Comparison of ENCODE assay signal across 31 cellular contexts in the genomic region with DNA sequence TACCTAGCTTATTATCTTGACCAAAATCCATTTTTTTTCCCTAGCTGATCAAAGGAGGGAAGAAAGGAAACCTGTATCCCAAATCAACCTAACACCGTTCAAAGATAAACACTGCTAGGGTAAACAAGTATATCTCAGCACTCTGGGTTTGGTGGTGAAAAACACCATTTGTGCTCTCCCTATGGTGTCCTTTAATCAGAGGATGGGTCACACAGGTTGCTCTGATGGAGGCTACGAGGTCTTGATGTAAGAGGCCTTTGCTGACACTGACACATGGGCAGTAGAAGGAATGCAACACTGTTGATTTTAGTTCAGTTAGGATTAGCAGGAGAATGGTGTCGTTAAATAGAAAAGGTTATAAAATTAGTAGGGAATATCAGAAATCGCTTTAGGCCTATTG.
"Had no signal": no experiment of that assay in that cellular context is flagged by ENCODE, and none has a peak within 500 bp of the region (broad histone marks: within the 10 kb centered on the region; RNA-seq: fewer than 3 reads in every experiment).

No MANE protein-coding gene starts in this region.

- H3K4me1 Mint-ChIP-seq: activated CD4-positive, alpha-beta T cell treated with anti-CD3 and anti-CD28 coated beads for 36 hours; activated CD4-positive, alpha-beta T cell treated with anti-CD3 and anti-CD28 coated beads, Interleukin-2, amount 10 ng/mL, durations not matched to agents 24 days and 14 days; activated CD8-positive, alpha-beta memory T cell treated with anti-CD3 and anti-CD28 coated beads, Interleukin-2, amount 10 ng/mL, durations not matched to agents 7 days and 5 days; activated naive CD4-positive, alpha-beta T cell treated with anti-CD3 and anti-CD28 coated beads, Interleukin-2, amount 50 U/mL, for 24 hours; activated naive CD8-positive, alpha-beta T cell treated with anti-CD3 and anti-CD28 coated beads, Interleukin-2, amount 50 U/mL, for 24 hours had no signal

- H3K27me3 ChIP-seq: adrenal gland, body of pancreas, esophagus squamous epithelium, gastroesophageal sphincter had no signal

- DNase-seq: activated CD4-positive, alpha-beta memory T cell treated with anti-CD3 and anti-CD28 coated beads for 36 hours; activated CD4-positive, alpha-beta T cell treated with anti-CD3 and anti-CD28 coated beads for 36 hours; activated CD4-positive, alpha-beta T cell treated with anti-CD3 and anti-CD28 coated beads, Interleukin-2, amount 10 ng/mL, durations not matched to agents 24 days and 14 days; activated CD4-positive, CD25-positive, alpha-beta regulatory T cell; activated CD4-positive, CD25-positive, alpha-beta regulatory T cell treated with anti-CD3 and anti-CD28 coated beads, Interleukin-2, amount 50 U/mL, for 72 hours; activated CD8-positive, alpha-beta memory T cell treated with anti-CD3 and anti-CD28 coated beads, Interleukin-2, amount 10 ng/mL, durations not matched to agents 7 days and 5 days; activated CD8-positive, alpha-beta memory T cell treated with anti-CD3 and anti-CD28 coated beads, Interleukin-2, amount 50 U/mL, for 4 hours; activated CD8-positive, alpha-beta T cell treated with anti-CD3 and anti-CD28 coated beads, Interleukin-2, amount 10 ng/mL, durations not matched to agents 7 days and 5 days; activated effector memory CD4-positive, alpha-beta T cell treated with anti-CD3 and anti-CD28 coated beads, Interleukin-2, amount 50 U/mL, for 16 hours; activated naive CD4-positive, alpha-beta T cell treated with anti-CD3 and anti-CD28 coated beads for 36 hours; activated naive CD8-positive, alpha-beta T cell treated with anti-CD3 and anti-CD28 coated beads for 36 hours; activated naive CD8-positive, alpha-beta T cell treated with anti-CD3 and anti-CD28 coated beads, Interleukin-2, amount 50 U/mL, for 24 hours; activated T-cell treated with anti-CD3 and anti-CD28 coated beads, Interleukin-2, amount 50 U/mL, for 1 hour; activated T-cell treated with anti-CD3 and anti-CD28 coated beads, Interleukin-2, amount 50 U/mL, for 48 hours; adrenal gland; amygdala; aorta; body of pancreas; caudate nucleus; cortex of kidney; dermis blood vessel endothelial cell; effector CD4-positive, alpha-beta T cell; effector memory CD8-positive, alpha-beta T cell; esophagus squamous epithelium; foreskin melanocyte; T-helper 2 cell had no signal

- H3K27ac Mint-ChIP-seq: activated CD4-positive, alpha-beta memory T cell treated with anti-CD3 and anti-CD28 coated beads for 36 hours; activated CD4-positive, alpha-beta T cell treated with anti-CD3 and anti-CD28 coated beads for 36 hours; activated CD4-positive, alpha-beta T cell treated with anti-CD3 and anti-CD28 coated beads, Interleukin-2, amount 10 ng/mL, durations not matched to agents 24 days and 14 days; activated CD8-positive, alpha-beta memory T cell treated with anti-CD3 and anti-CD28 coated beads, Interleukin-2, amount 10 ng/mL, durations not matched to agents 7 days and 5 days; activated CD8-positive, alpha-beta T cell treated with anti-CD3 and anti-CD28 coated beads, Interleukin-2, amount 10 ng/mL, durations not matched to agents 7 days and 5 days; activated naive CD4-positive, alpha-beta T cell treated with anti-CD3 and anti-CD28 coated beads for 36 hours; activated naive CD4-positive, alpha-beta T cell treated with anti-CD3 and anti-CD28 coated beads, Interleukin-2, amount 50 U/mL, for 24 hours; activated naive CD8-positive, alpha-beta T cell treated with anti-CD3 and anti-CD28 coated beads for 36 hours; activated naive CD8-positive, alpha-beta T cell treated with anti-CD3 and anti-CD28 coated beads, Interleukin-2, amount 50 U/mL, for 24 hours; activated T-helper 1 cell treated with anti-CD3 and anti-CD28 coated beads, Interleukin-12 subunit alpha, Interleukin-12 subunit beta, Interleukin-2, Interleukin-4 antibody, amounts not matched to agents 30 ng/mL and 10 ng/mL and 1 ng/mL, durations not matched to agents 14 hours and 24 hours and 36 hours; activated T-helper 2 cell treated with anti-CD3 and anti-CD28 coated beads, Interferon-gamma antibody, Interleukin-2, Interleukin-4, amounts not matched to agents 10 μg/mL and 5 μg/mL and 100 μg/mL, durations not matched to agents 14 hours and 24 hours and 36 hours; effector memory CD8-positive, alpha-beta T cell had no signal

- H3K27me3 Mint-ChIP-seq: activated CD4-positive, alpha-beta memory T cell treated with anti-CD3 and anti-CD28 coated beads for 36 hours; activated CD4-positive, alpha-beta T cell treated with anti-CD3 and anti-CD28 coated beads for 36 hours; activated CD4-positive, alpha-beta T cell treated with anti-CD3 and anti-CD28 coated beads, Interleukin-2, amount 10 ng/mL, durations not matched to agents 24 days and 14 days; activated CD8-positive, alpha-beta memory T cell treated with anti-CD3 and anti-CD28 coated beads, Interleukin-2, amount 10 ng/mL, durations not matched to agents 7 days and 5 days; activated naive CD4-positive, alpha-beta T cell treated with anti-CD3 and anti-CD28 coated beads, Interleukin-2, amount 50 U/mL, for 24 hours; activated naive CD8-positive, alpha-beta T cell treated with anti-CD3 and anti-CD28 coated beads for 36 hours; activated naive CD8-positive, alpha-beta T cell treated with anti-CD3 and anti-CD28 coated beads, Interleukin-2, amount 50 U/mL, for 24 hours; effector memory CD8-positive, alpha-beta T cell had no signal

- H3K4me3 Mint-ChIP-seq: activated CD4-positive, alpha-beta memory T cell treated with anti-CD3 and anti-CD28 coated beads for 36 hours; activated CD4-positive, alpha-beta T cell treated with anti-CD3 and anti-CD28 coated beads for 36 hours; activated CD4-positive, alpha-beta T cell treated with anti-CD3 and anti-CD28 coated beads, Interleukin-2, amount 10 ng/mL, durations not matched to agents 24 days and 14 days; activated CD8-positive, alpha-beta memory T cell treated with anti-CD3 and anti-CD28 coated beads, Interleukin-2, amount 10 ng/mL, durations not matched to agents 7 days and 5 days; activated CD8-positive, alpha-beta T cell treated with anti-CD3 and anti-CD28 coated beads, Interleukin-2, amount 10 ng/mL, durations not matched to agents 7 days and 5 days; activated naive CD4-positive, alpha-beta T cell treated with anti-CD3 and anti-CD28 coated beads for 36 hours; activated naive CD4-positive, alpha-beta T cell treated with anti-CD3 and anti-CD28 coated beads, Interleukin-2, amount 50 U/mL, for 24 hours; activated naive CD8-positive, alpha-beta T cell treated with anti-CD3 and anti-CD28 coated beads for 36 hours; activated naive CD8-positive, alpha-beta T cell treated with anti-CD3 and anti-CD28 coated beads, Interleukin-2, amount 50 U/mL, for 24 hours; activated T-helper 1 cell treated with anti-CD3 and anti-CD28 coated beads, Interleukin-12 subunit alpha, Interleukin-12 subunit beta, Interleukin-2, Interleukin-4 antibody, amounts not matched to agents 30 ng/mL and 10 ng/mL and 1 ng/mL, durations not matched to agents 14 hours and 24 hours and 36 hours; effector memory CD8-positive, alpha-beta T cell had no signal

- H3K36me3 ChIP-seq: adrenal gland, esophagus squamous epithelium, gastroesophageal sphincter had no signal

- H3K4me3 ChIP-seq: adrenal gland, body of pancreas, esophagus squamous epithelium, gastroesophageal sphincter had no signal

- H3K9me3 Mint-ChIP-seq: activated CD4-positive, alpha-beta memory T cell treated with anti-CD3 and anti-CD28 coated beads for 36 hours; activated CD4-positive, alpha-beta T cell treated with anti-CD3 and anti-CD28 coated beads, Interleukin-2, amount 10 ng/mL, durations not matched to agents 24 days and 14 days; activated naive CD4-positive, alpha-beta T cell treated with anti-CD3 and anti-CD28 coated beads for 36 hours; activated naive CD4-positive, alpha-beta T cell treated with anti-CD3 and anti-CD28 coated beads, Interleukin-2, amount 50 U/mL, for 24 hours; activated naive CD8-positive, alpha-beta T cell treated with anti-CD3 and anti-CD28 coated beads for 36 hours; activated naive CD8-positive, alpha-beta T cell treated with anti-CD3 and anti-CD28 coated beads, Interleukin-2, amount 50 U/mL, for 24 hours; activated T-helper 1 cell treated with anti-CD3 and anti-CD28 coated beads, Interleukin-12 subunit alpha, Interleukin-12 subunit beta, Interleukin-2, Interleukin-4 antibody, amounts not matched to agents 30 ng/mL and 10 ng/mL and 1 ng/mL, durations not matched to agents 14 hours and 24 hours and 36 hours had no signal

- H3K4me1 ChIP-seq: adrenal gland, body of pancreas, esophagus squamous epithelium, gastroesophageal sphincter had no signal

- H3K27ac ChIP-seq: adrenal gland, body of pancreas, epithelial cell of prostate, esophagus squamous epithelium, gastroesophageal sphincter had no signal

- H3K9me3 ChIP-seq: body of pancreas, esophagus squamous epithelium, gastroesophageal sphincter had no signal

- H3K36me3 Mint-ChIP-seq: activated CD4-positive, alpha-beta memory T cell treated with anti-CD3 and anti-CD28 coated beads for 36 hours; activated CD8-positive, alpha-beta memory T cell treated with anti-CD3 and anti-CD28 coated beads, Interleukin-2, amount 10 ng/mL, durations not matched to agents 7 days and 5 days; activated naive CD4-positive, alpha-beta T cell treated with anti-CD3 and anti-CD28 coated beads, Interleukin-2, amount 50 U/mL, for 24 hours; activated naive CD8-positive, alpha-beta T cell treated with anti-CD3 and anti-CD28 coated beads for 36 hours had no signal
